In genomic region chr20:46512943-46513844, GRCh38 we compare ENCODE assay signal across 8 cellular contexts. TPM values are rescaled to one million over a fixed set of nuclear protein-coding genes. Genes with fewer than 3 reads are reported as not detected.
DNase-seq lines count a peak whose midpoint lies in the region; ATAC-seq and TF ChIP-seq lines count a peak whose summit lies in the region.

ZNF334 (minus strand) TSS chr20:46513559; CDS start chr20:46512102, 1,457 bp downstream.

- peak within 1 kb of the TSS; percentile 63; the same call in 1 of the 2 replicates for H3K4ac ChIP-seq in IMR-90 (ENCODE audit: low read depth, low read length)

- no peak within 1 kb of the TSS for H2BK5ac ChIP-seq in IMR-90 (ENCODE audit: low read depth, low read length, poor library complexity, severe bottlenecking)

- H3K23ac ChIP-seq in IMR-90 (ENCODE audit: low read depth, low read length), result peak within 1 kb of the TSS; percentile 69; the same call in 1 of the 2 replicates

- no peak for TF ChIP-seq POLR2A in IMR-90 (IDR thresholded peaks at IDR 0.05; ENCODE audit: low read depth, low read length)

- no peaks in the 10 kb centered on the region for H3K9me1 ChIP-seq in IMR-90 (ENCODE audit: insufficient read depth, low read length)

- H3K4me3 ChIP-seq in GM12864 (ENCODE audit: low read depth, low read length) (peak within 1 kb of the TSS; percentile 45), IMR-90 (ENCODE audit: insufficient read depth, low read depth, low read length) (peak within 1 kb of the TSS; percentile 71), lower lobe of right lung (peak within 1 kb of the TSS; percentile 69)

- H4K5ac ChIP-seq in IMR-90 (ENCODE audit: low read depth, low read length), result peak within 1 kb of the TSS; percentile 80

- H2BK20ac ChIP-seq in IMR-90 (ENCODE audit: low read depth, low read length), result no peak within 1 kb of the TSS

- peak within 1 kb of the TSS; percentile 97 for H2AFZ ChIP-seq in IMR-90 (replicated peaks; ENCODE audit: low read length, poor library complexity)

- H3K4me2 ChIP-seq in IMR-90 (ENCODE audit: low read depth, low read length), result peak within 1 kb of the TSS; percentile 86

- peak within 1 kb of the TSS; percentile 49 for H3K9ac ChIP-seq in IMR-90 (ENCODE audit: low read depth, low read length)

- dilution Hi-C loops in IMR-90 (cut with HindIII; ENCODE audit: low sequenced_read_pairs, unreplicated experiment), result no loop called here

- TF ChIP-seq CTCF in GM12864 (IDR thresholded peaks at IDR 0.05; ENCODE audit: low read depth, low read length, missing control alignments) (no peak), IMR-90 (conservative IDR thresholded peaks at IDR 0.05; ENCODE audit: low read depth, low read length) (no peak), lower lobe of right lung (IDR thresholded peaks at IDR 0.05) (no peak)

- H3K9me3 ChIP-seq in IMR-90 (ENCODE audit: control insufficient read depth, insufficient read depth, low read length) (no peaks in the 10 kb centered on the region), lower lobe of right lung (no peaks in the 10 kb centered on the region)

- no peak within 1 kb of the TSS; the same call in 1 of the 2 replicates for H3K18ac ChIP-seq in IMR-90 (ENCODE audit: low read depth, low read length)

- 1% methylated on average over 12 of the region's 49 CpGs; no CpG with 5 or more reads in 1 of the 2 experiments for WGBS in IMR-90 (ENCODE audit: extremely low coverage in 2 of 2, insufficient read length in 1 of 2), 2 experiments

- H2AK9ac ChIP-seq in IMR-90 (replicated peaks; ENCODE audit: low read depth, low read length, poor library complexity), result peak within 1 kb of the TSS; percentile 43

- CTCF ChIA-PET in IMR-90 (lab: Yijun Ruan, JAX), result no interaction called here

- in situ Hi-C loops in IMR-90 (cut with MboI; ENCODE audit: low sequenced_read_pairs), result no loop called here

- peak within 1 kb of the TSS; percentile 24; the same call in 1 of the 2 replicates for H2BK120ac ChIP-seq in IMR-90 (ENCODE audit: low read depth, low read length)

- H3K36me3 ChIP-seq in IMR-90 (ENCODE audit: control insufficient read depth, insufficient read depth, low read length) (no peaks in the 10 kb centered on the region), lower lobe of right lung (no peaks in the 10 kb centered on the region)

- no peak within 1 kb of the TSS; the same call in 1 of the 2 replicates for H4K91ac ChIP-seq in IMR-90 (ENCODE audit: insufficient read depth, low read depth, low read length)

- TF ChIP-seq RAD21 in IMR-90 (IDR thresholded peaks at IDR 0.05; ENCODE audit: low read length), result no peak

- H3K4me1 ChIP-seq in IMR-90 (ENCODE audit: control insufficient read depth, insufficient read depth, low read length) (no peaks in the 10 kb centered on the region), lower lobe of right lung (no peaks in the 10 kb centered on the region)

- H3K27me3 ChIP-seq in IMR-90 (ENCODE audit: control insufficient read depth, insufficient read depth, low read length) (no peaks in the 10 kb centered on the region; the same call in 1 of the 2 replicates), lower lobe of right lung (ENCODE audit: low read depth) (peaks cover 7% of the 10 kb centered on the region)

- peak within 1 kb of the TSS; percentile 55; the same call in 1 of the 2 replicates for H3K14ac ChIP-seq in IMR-90 (replicated peaks; ENCODE audit: low read depth, low read length)

- no peak within 1 kb of the TSS for H2AK5ac ChIP-seq in IMR-90 (ENCODE audit: low read depth, low read length)

- intact Hi-C loops in IMR-90 (cut with micrococcal nuclease), result no loop called here
- intact Hi-C loops in lower lobe of right lung (cut with DNase I), result no loop called here

- peak within 1 kb of the TSS; percentile 81 to 84 for H4K8ac ChIP-seq in IMR-90 (ENCODE audit: low read depth in 2 of 2, low read length in 2 of 2)

- H3K56ac ChIP-seq in IMR-90 (ENCODE audit: extremely low read depth, insufficient read depth, low read length), result peak within 1 kb of the TSS; percentile 41; the same call in 1 of the 2 replicates

- ATAC-seq in IMR-90 (ENCODE audit: low read depth) (peak; percentile 90), SK-N-SH treated with all-trans-retinoic acid at 6 μM for 48 hours (peak; percentile 96), lower lobe of right lung (peak; percentile 92 to 98), GM21360 (IDR thresholded peaks at IDR 0.05; ENCODE audit: unreplicated experiment) (no peak), HG02981 (IDR thresholded peaks at IDR 0.05; ENCODE audit: unreplicated experiment) (no peak)

- DNase-seq in GM12864 (ENCODE audit: low read depth) (no peak), IMR-90 (peak; percentile 8), ecto neural progenitor cell (ENCODE audit: low spot score) (peak; percentile 86), lower lobe of right lung (peak; percentile 81)
- peak; percentile 32 to 41 for DNase-seq in stimulated activated CD4-positive, alpha-beta T cell treated with anti-CD3 and anti-CD28 coated beads, Interleukin-4, amount 100 ng/mL, for 48 hours (ENCODE audit: low read depth in 2 of 2)

- H3K27ac ChIP-seq in IMR-90 (ENCODE audit: insufficient read depth, low read length) (peak within 1 kb of the TSS; percentile 7; the same call in 1 of the 2 replicates), lower lobe of right lung (peak within 1 kb of the TSS; percentile 59)

- H3K79me1 ChIP-seq in IMR-90 (ENCODE audit: low read depth in 1 of 2, low read length in 2 of 2), result 0 out of 4 replicates have a peak, but pooled peaks cover 0 to 3% of the 10 kb centered on the region in 2 experiments

- no peak within 1 kb of the TSS for H2BK15ac ChIP-seq in IMR-90 (ENCODE audit: low read depth, low read length)

- no TSS peak for BruUV-seq in IMR-90 (replicated peaks; lab: Mats Ljungman, UMichigan)

- no peaks in the 10 kb centered on the region for H4K20me1 ChIP-seq in IMR-90 (ENCODE audit: insufficient read depth, low read length)

- POLR2A ChIA-PET in IMR-90 (lab: Charles Lee; ENCODE audit: unreplicated experiment), result no interaction called here

TF ChIP-seq in IMR-90, 13 proteins besides CTCF, POLR2A, EP300 and RAD21 (continues in another document):
- TF ChIP-seq MXI1 (IDR thresholded peaks at IDR 0.05; ENCODE audit: borderline replicate concordance, low read depth, low read length) (no peak), RFX5 (IDR thresholded peaks at IDR 0.05; ENCODE audit: low read depth, low read length) (no peak), SMC3 (IDR thresholded peaks at IDR 0.05; ENCODE audit: low read depth, low read length) (no peak), BHLHE40 (IDR thresholded peaks at IDR 0.05; ENCODE audit: low read depth, low read length) (no peak), NFE2L2 (IDR thresholded peaks at IDR 0.05; ENCODE audit: low read depth, low read length) (no peak), CEBPB (IDR thresholded peaks at IDR 0.05; ENCODE audit: low read depth, low read length) (no peak), USF2 (IDR thresholded peaks at IDR 0.05; ENCODE audit: low read depth, low read length) (no peak), MAFK (IDR thresholded peaks at IDR 0.05; ENCODE audit: low read depth, low read length) (no peak), CHD1 (IDR thresholded peaks at IDR 0.05; ENCODE audit: low read depth, low read length) (no peak), RCOR1 (IDR thresholded peaks at IDR 0.05; ENCODE audit: insufficient replicate concordance, low read length) (no peak)

TF ChIP-seq in SK-N-SH treated with all-trans-retinoic acid at 6 μM for 48 hours, 23 proteins besides CTCF, POLR2A, EP300 and RAD21:
- TF ChIP-seq ZNF565 (CRISPR knock-in tag; conservative IDR thresholded peaks at IDR 0.05; ENCODE audit: low read depth) (no peak), ESRRG (CRISPR knock-in tag; IDR thresholded peaks at IDR 0.05) (no peak), GLIS3 (CRISPR knock-in tag; IDR thresholded peaks at IDR 0.05) (no peak), ZFP3 (CRISPR knock-in tag; IDR thresholded peaks at IDR 0.05) (peak; percentile 76; the same call in 1 of the 2 replicates), ZNF70 (CRISPR knock-in tag; IDR thresholded peaks at IDR 0.05) (no peak), TSHZ2 (CRISPR knock-in tag; IDR thresholded peaks at IDR 0.05) (0 out of 2 replicates have a peak, but pooled peaks have one; percentile 39), CSDC2 (CRISPR knock-in tag; IDR thresholded peaks at IDR 0.05) (no peak), ZFP30 (CRISPR knock-in tag; IDR thresholded peaks at IDR 0.05) (no peak), BACH2 (CRISPR knock-in tag; IDR thresholded peaks at IDR 0.05; ENCODE audit: borderline replicate concordance) (no peak), PPARA (CRISPR knock-in tag; IDR thresholded peaks at IDR 0.05; ENCODE audit: borderline replicate concordance) (no peak)

RNA-seq across cellular contexts. Expression of gene ZNF334, which starts in this region (rescaled TPM):
- total RNA-seq in IMR-90 (2012; rRNA removed), result 1.1 and 1.4 TPM in 2 replicates
- polyA plus RNA-seq in IMR-90 (2012; rRNA removed), result 1.5 and 2.1 TPM in 2 replicates
- 0.12 and 0.29 TPM in 2 replicates for polyA plus RNA-seq in IMR-90 (2012; cell fraction: cytosol; rRNA removed)
- 1.7 and 14.9 TPM in 2 replicates for polyA plus RNA-seq in IMR-90 (2012; cell fraction: nucleus; rRNA removed; ENCODE audit: low replicate concordance)
- 4.7 TPM for total RNA-seq in lower lobe of right lung

Comparison
In these comparisons a context has a peak if more than half of its experiments do, and no peak if none do; other contexts are left out.
1. ATAC-seq: peak in IMR-90 (single experiment), SK-N-SH treated with all-trans-retinoic acid at 6 μM for 48 hours (single experiment) and lower lobe of right lung (2 of 2); none in GM21360 (single experiment) and HG02981 (single experiment).
2. Peak in every context shown above with its lines, with median percentiles within 50 percentile points of each other: H3K4me3 ChIP-seq.